In genomic region chr10:102800601-102801335, GRCh38 we compare ENCODE assay signal across 9 cellular contexts. TPM values are rescaled to one million over a fixed set of nuclear protein-coding genes. Genes with fewer than 3 reads are reported as not detected.
DNase-seq lines count a peak whose midpoint lies in the region; ATAC-seq, FAIRE-seq and TF ChIP-seq lines count a peak whose summit lies in the region.
"Had no signal": no experiment of that assay in that cellular context is flagged by ENCODE, and none has a peak within 500 bp of the region (broad histone marks: within the 10 kb centered on the region; RNA-seq: fewer than 3 reads in every experiment).

No MANE protein-coding gene starts in this region.

- peaks cover 70% of the 10 kb centered on the region for H3K36me3 Mint-ChIP-seq in CD4-positive, alpha-beta T cell (ENCODE audit: low read depth)
- peaks cover 17% of the 10 kb centered on the region for H3K36me3 Mint-ChIP-seq in WTC11

- intact Hi-C loops in CD4-positive, alpha-beta T cell (cut with DNase I, micrococcal nuclease): no loop called here
- intact Hi-C loops in kidney (cut with DNase I): no loop called here
- intact Hi-C loops in gastrocnemius medialis (cut with DNase I; ENCODE audit: low total_unique reads): loop anchor here (1.0 kb wide), 2 partner anchors 25 to 57 kb away; partner anchors contain the start of gene WBP1L
- intact Hi-C loops in OCI-LY7 (cut with micrococcal nuclease; ENCODE audit: unreplicated experiment): no loop called here

- H3K4me1 ChIP-seq in kidney (ENCODE audit: control insufficient read depth in 1 of 2, insufficient read depth in 1 of 2, low read depth in 1 of 2, low read length in 2 of 2) (peaks cover 33% of the 10 kb centered on the region in 2 donors), gastrocnemius medialis (peaks cover 81 to 89% of the 10 kb centered on the region in 2 donors), OCI-LY7 (ENCODE audit: insufficient read depth, low read length, poor library complexity, severe bottlenecking) (peaks cover 26% of the 10 kb centered on the region)

- H3K4me3 Mint-ChIP-seq in CD4-positive, alpha-beta T cell: no peak overlapping the region
- H3K4me3 Mint-ChIP-seq in WTC11: no peak overlapping the region

- TF ChIP-seq CTCF in CD4-positive, alpha-beta T cell (IDR thresholded peaks at IDR 0.05): no peak
- TF ChIP-seq CTCF in WTC11 (IDR thresholded peaks at IDR 0.05): no peak
- TF ChIP-seq CTCF in kidney (IDR thresholded peaks at IDR 0.05; ENCODE audit: borderline replicate concordance, extremely low read depth, insufficient read depth): no peak
- TF ChIP-seq CTCF in gastrocnemius medialis (IDR thresholded peaks at IDR 0.05 in 4 of 5, conservative IDR thresholded peaks at IDR 0.05 in 1 of 5): no peak
- TF ChIP-seq CTCF in OCI-LY7 (conservative IDR thresholded peaks at IDR 0.05; ENCODE audit: low read length): no peak

- BruUV-seq in OCI-LY7 (replicated peaks; lab: Mats Ljungman, UMichigan): no TSS peak

- FAIRE-seq in kidney (lab: Jason Lieb, UNC): no peak

- no peak for ATAC-seq in CD4-positive, alpha-beta T cell (ENCODE audit: poor library complexity)
- ATAC-seq in WTC11: no peak
- ATAC-seq in gastrocnemius medialis: no peak
- ATAC-seq in GM19328 (IDR thresholded peaks at IDR 0.05; ENCODE audit: unreplicated experiment): no peak

- in situ Hi-C loops in gastrocnemius medialis (cut with MboI; ENCODE audit: low sequenced_read_pairs in 4 of 4): loop anchor here in 1 of 4 donors (10.0 kb wide), 1 partner anchor 56 kb away; the partner anchor contains the start of gene WBP1L

- H3K9ac ChIP-seq in kidney (ENCODE audit: low read length in 2 of 2): peak overlapping the region in 1 of 2 donors; percentile 49

- H3K4me2 ChIP-seq in OCI-LY7 (ENCODE audit: low read length): no peak overlapping the region

- H3K4me3 ChIP-seq in kidney (ENCODE audit: low read length in 2 of 2) (no peak overlapping the region), gastrocnemius medialis (peak overlapping the region in 3 of 4 donors; percentile 26 to 29 (median 27)), OCI-LY7 (ENCODE audit: low read depth, low read length, poor library complexity, severe bottlenecking) (no peak overlapping the region)

- H3K27ac ChIP-seq in CD4-positive, alpha-beta T cell (ENCODE audit: low read depth, low read length): no peak overlapping the region
- peak overlapping the region; percentile 35 to 83 for H3K27ac ChIP-seq in kidney (ENCODE audit: low read depth in 2 of 2, low read length in 2 of 2)
- H3K27ac ChIP-seq in gastrocnemius medialis: peak overlapping the region; percentile 91 to 100 (median 96)
- no peak overlapping the region for H3K27ac ChIP-seq in OCI-LY7 (ENCODE audit: low read depth, low read length, poor library complexity, severe bottlenecking)

- no peaks in the 10 kb centered on the region for H3K9me3 ChIP-seq in CD4-positive, alpha-beta T cell (ENCODE audit: control insufficient read depth, low read length)
- H3K9me3 ChIP-seq in kidney (ENCODE audit: control insufficient read depth in 1 of 2, low read length in 2 of 2) (no peaks in the 10 kb centered on the region), gastrocnemius medialis (no peaks in the 10 kb centered on the region), OCI-LY7 (ENCODE audit: low read length) (0 out of 2 replicates have a peak, but pooled peaks cover 5% of the 10 kb centered on the region)

- H3K9me3 Mint-ChIP-seq in CD4-positive, alpha-beta T cell: no peaks in the 10 kb centered on the region
- peaks cover 6% of the 10 kb centered on the region for H3K9me3 Mint-ChIP-seq in WTC11

- H3K27me3 ChIP-seq in CD4-positive, alpha-beta T cell (ENCODE audit: control insufficient read depth, insufficient read depth, low read length): no peaks in the 10 kb centered on the region
- no peaks in the 10 kb centered on the region for H3K27me3 ChIP-seq in gastrocnemius medialis

- H3K27me3 Mint-ChIP-seq in CD4-positive, alpha-beta T cell: no peaks in the 10 kb centered on the region
- no peaks in the 10 kb centered on the region for H3K27me3 Mint-ChIP-seq in WTC11 (ENCODE audit: low read depth)

- no peaks in the 10 kb centered on the region for H3K79me2 ChIP-seq in OCI-LY7 (ENCODE audit: insufficient read depth, low read depth, low read length)

- peaks cover 2 to 11% of the 10 kb centered on the region in 2 donors for H3K36me3 ChIP-seq in kidney (ENCODE audit: control insufficient read depth in 1 of 2, insufficient read depth in 2 of 2, low read length in 2 of 2)
- H3K36me3 ChIP-seq in gastrocnemius medialis: peaks cover 0 to 19% of the 10 kb centered on the region in 2 donors
- H3K36me3 ChIP-seq in OCI-LY7 (ENCODE audit: insufficient read depth, low read length): peaks cover 50% of the 10 kb centered on the region

- H4K20me1 ChIP-seq in OCI-LY7 (ENCODE audit: insufficient read depth, low read length): no peaks in the 10 kb centered on the region

- POLR2A ChIA-PET in CD4-positive, alpha-beta T cell (lab: Charles Lee): interaction anchor here (0.7 kb wide), 1 partner anchor 12 kb away, joined by 3 read pairs; no protein-coding TSS in a partner anchor
- POLR2A ChIA-PET in WTC11 (lab: Charles Lee): no interaction called here
- POLR2A ChIA-PET in OCI-LY7 (lab: Charles Lee): interaction anchor here (1.8 kb wide), 1 partner anchor 9 kb away, joined by 5 read pairs; no protein-coding TSS in a partner anchor

- H2AFZ ChIP-seq in OCI-LY7 (ENCODE audit: low read length): no peak overlapping the region

- H3K4me1 Mint-ChIP-seq in CD4-positive, alpha-beta T cell (ENCODE audit: low read depth): peaks cover 40% of the 10 kb centered on the region
- peaks cover 63% of the 10 kb centered on the region for H3K4me1 Mint-ChIP-seq in WTC11

- CTCF ChIA-PET in CD4-positive, alpha-beta T cell (lab: Charles Lee): no interaction called here
- CTCF ChIA-PET in WTC11 (lab: Charles Lee) (no interaction called here), OCI-LY7 (lab: Charles Lee; ENCODE audit: unreplicated experiment) (no interaction called here)

- H3K27ac Mint-ChIP-seq in CD4-positive, alpha-beta T cell: peak overlapping the region; percentile 11
- H3K27ac Mint-ChIP-seq in WTC11: peak overlapping the region; percentile 87

- no peak for TF ChIP-seq POLR2A in gastrocnemius medialis (IDR thresholded peaks at IDR 0.05)

- H3K9me2 ChIP-seq in OCI-LY7 (ENCODE audit: insufficient read depth, low read length): no peaks in the 10 kb centered on the region

- DNase-seq in CD4-positive, alpha-beta T cell: no peak
- DNase-seq in WTC11 (ENCODE audit: low spot score) (no peak), kidney (no peak), gastrocnemius medialis (no peak), activated gamma-delta T cell treated with Interleukin-2 at 50 U/mL for 16 hours (no peak), OCI-LY7 (ENCODE audit: low spot score) (no peak), COLO668 (lab: John Stamatoyannopoulos, UW; ENCODE audit: unreplicated experiment) (no peak)
- DNase-seq: NCI-H446 treated with DMSO at 0.1 percent for 48 hours had no signal

TF ChIP-seq in WTC11, 78 proteins besides CTCF, POLR2A, EP300 and RAD21 (continues in another document):
- no peak for TF ChIP-seq HMGXB4 (CRISPR knock-in tag; IDR thresholded peaks at IDR 0.05)
- TF ChIP-seq GTF2I (CRISPR knock-in tag; conservative IDR thresholded peaks at IDR 0.05): no peak
- no peak for TF ChIP-seq SOX15 (CRISPR knock-in tag; IDR thresholded peaks at IDR 0.05)

RNA-seq across cellular contexts. Expression of gene CYP17A1, which starts 36.4 kb away (rescaled TPM):
- total RNA-seq in CD4-positive, alpha-beta T cell: not detected
- total RNA-seq in WTC11 (2021) (2.1 to 4.2 TPM (median 3.0 TPM) in 3 replicates), kidney (3.3 TPM), gastrocnemius medialis (1 to 10 TPM in 1 of 4 donors, not detected in 3; 4.2 TPM), OCI-LY7 (2022) (not detected in 2 replicates)
- polyA plus RNA-seq in kidney (ENCODE audit: insufficient read depth, low read depth, low replicate concordance): 11.6 TPM
- not detected in 2 replicates for total RNA-seq in OCI-LY7 (2014; rRNA removed; shearing (Covaris generic))

RNA-seq across cellular contexts. Expression of gene BORCS7, which starts 53.3 kb away (rescaled TPM):
- 10 to 100 TPM; 10.6 to 11.6 TPM for total RNA-seq in CD4-positive, alpha-beta T cell
- total RNA-seq in WTC11 (2021): 2.8 to 3.9 TPM (median 3.3 TPM) in 3 replicates
- 24.6 TPM for total RNA-seq in kidney
- 34.8 TPM for polyA plus RNA-seq in kidney (ENCODE audit: insufficient read depth, low read depth, low replicate concordance)
- total RNA-seq in gastrocnemius medialis: 10 to 100 TPM; 18.1 to 38.2 (median 27.1) TPM
- 2.8 and 3.3 TPM in 2 replicates for total RNA-seq in OCI-LY7 (2014; rRNA removed; shearing (Covaris generic))
- total RNA-seq in OCI-LY7 (2022): 4.5 and 5.6 TPM in 2 replicates

RNA-seq across cellular contexts. Expression of gene WBP1L, which starts 57.0 kb away (rescaled TPM):
- 1 to 10 TPM; 6.1 to 6.5 TPM for total RNA-seq in CD4-positive, alpha-beta T cell
- 25.9 to 26.8 TPM (median 26.4 TPM) in 3 replicates for total RNA-seq in WTC11 (2021)
- 55.7 TPM for total RNA-seq in kidney
- 27.8 TPM for polyA plus RNA-seq in kidney (ENCODE audit: insufficient read depth, low read depth, low replicate concordance)
- total RNA-seq in gastrocnemius medialis: 100 to 1,000 TPM; 103 to 204 (median 145) TPM
- total RNA-seq in OCI-LY7 (2014; rRNA removed; shearing (Covaris generic)): 12.5 and 17.6 TPM in 2 replicates
- 22.3 and 24.4 TPM in 2 replicates for total RNA-seq in OCI-LY7 (2022)

Comparison
In these comparisons a context has a peak if more than half of its experiments do, and no peak if none do; other contexts are left out.
1. H3K27ac ChIP-seq: peak in kidney (2 of 2) and gastrocnemius medialis (4 of 4); none in CD4-positive, alpha-beta T cell (single experiment) and OCI-LY7 (single experiment).
2. H3K4me3 ChIP-seq: peak in gastrocnemius medialis (3 of 4); none in kidney (0 of 2) and OCI-LY7 (single experiment).